ENCODE assay signal across 8 cellular contexts in genomic region chr22:38506118-38506962, GRCh38.
DNase-seq lines count a peak whose midpoint lies in the region; ATAC-seq and TF ChIP-seq lines count a peak whose summit lies in the region.

Gene DDX17, minus strand, starts transcription at chr22:38506311.

- H3K4me1 ChIP-seq in ES-I3 (ENCODE audit: insufficient read depth, low read length): peaks cover 22% of the 10 kb centered on the region; the same call in 1 of the 2 replicates
- H3K4me1 ChIP-seq in HAP-1: peaks cover 21% of the 10 kb centered on the region
- H3K4me1 ChIP-seq in MM.1S (ENCODE audit: low read length): peaks cover 14% of the 10 kb centered on the region

- H3K9me3 Mint-ChIP-seq in nephron progenitor cell: no peaks in the 10 kb centered on the region
- H3K9me3 Mint-ChIP-seq in stimulated activated naive CD8-positive, alpha-beta T cell treated with anti-CD3 and anti-CD28 coated beads, Interleukin-15, amount 100 ng/mL, for 72 hours: peaks cover 0 to 8% of the 10 kb centered on the region in 2 donors

- peaks cover 9% of the 10 kb centered on the region; the same call in 1 of the 2 replicates for H3F3A ChIP-seq in MM.1S (ENCODE audit: insufficient read depth, low read length)

- DNase-seq in HAP-1 (ENCODE audit: low spot score in 2 of 2): peak; percentile 93 to 97
- DNase-seq in MM.1S: peak; percentile 97
- peak; percentile 83 for DNase-seq in SIG-M5 (lab: John Stamatoyannopoulos, UW)
- DNase-seq in activated gamma-delta T cell (lab: John Stamatoyannopoulos, UW): peak; percentile 64
- peak; percentile 93 for DNase-seq in fibroblast of the conjunctiva (ENCODE audit: low read depth)
- peak; percentile 94 for DNase-seq in nephron progenitor cell
- DNase-seq in stimulated activated naive CD8-positive, alpha-beta T cell treated with anti-CD3 and anti-CD28 coated beads, Interleukin-15, amount 100 ng/mL, for 72 hours: peak; percentile 95

- peak within 1 kb of the TSS; percentile 99 for H3K4me3 Mint-ChIP-seq in nephron progenitor cell
- H3K4me3 Mint-ChIP-seq in stimulated activated naive CD8-positive, alpha-beta T cell treated with anti-CD3 and anti-CD28 coated beads, Interleukin-15, amount 100 ng/mL, for 72 hours: peak within 1 kb of the TSS; percentile 98 to 100

- peaks cover 41% of the 10 kb centered on the region for H3K36me3 Mint-ChIP-seq in nephron progenitor cell (ENCODE audit: low read depth)

- H3K9me3 ChIP-seq in ES-I3 (ENCODE audit: control insufficient read depth, insufficient read depth, low read length): no peaks in the 10 kb centered on the region
- H3K9me3 ChIP-seq in HAP-1: no peaks in the 10 kb centered on the region
- H3K9me3 ChIP-seq in MM.1S (replicated peaks; ENCODE audit: insufficient read depth, low read length): no peaks in the 10 kb centered on the region

- peak within 1 kb of the TSS; percentile 98 for H3K27ac ChIP-seq in MM.1S (ENCODE audit: low read length)

- in situ Hi-C loops in HAP-1 (cut with MboI; ENCODE audit: low sequenced_read_pairs): no loop called here

- peak within 1 kb of the TSS; percentile 99 for H3K4me3 ChIP-seq in HAP-1
- peak within 1 kb of the TSS; percentile 97 for H3K4me3 ChIP-seq in MM.1S (ENCODE audit: low read length)

- peak within 1 kb of the TSS; percentile 80 for H2AFZ ChIP-seq in MM.1S (ENCODE audit: low read length)

- peak within 1 kb of the TSS; percentile 97 for H3K4me2 ChIP-seq in MM.1S (ENCODE audit: low read depth, low read length)

- no peaks in the 10 kb centered on the region for H3K9me2 ChIP-seq in MM.1S (replicated peaks; ENCODE audit: insufficient read depth, low read length)

- peaks cover 48% of the 10 kb centered on the region for H3K79me2 ChIP-seq in MM.1S (ENCODE audit: low read length)

- H3K4me1 Mint-ChIP-seq in nephron progenitor cell: peaks cover 61% of the 10 kb centered on the region
- peaks cover 49% of the 10 kb centered on the region for H3K4me1 Mint-ChIP-seq in stimulated activated naive CD8-positive, alpha-beta T cell treated with anti-CD3 and anti-CD28 coated beads, Interleukin-15, amount 100 ng/mL, for 72 hours

- TF ChIP-seq CTCF in MM.1S (IDR thresholded peaks at IDR 0.05; ENCODE audit: low read length): no peak
- TF ChIP-seq CTCF in nephron progenitor cell (IDR thresholded peaks at IDR 0.05): no peak

- peak within 1 kb of the TSS; percentile 100 for H3K27ac Mint-ChIP-seq in nephron progenitor cell
- peak within 1 kb of the TSS; percentile 100 for H3K27ac Mint-ChIP-seq in stimulated activated naive CD8-positive, alpha-beta T cell treated with anti-CD3 and anti-CD28 coated beads, Interleukin-15, amount 100 ng/mL, for 72 hours

- peak; percentile 91 for ATAC-seq in stimulated activated naive CD8-positive, alpha-beta T cell treated with anti-CD3 and anti-CD28 coated beads, Interleukin-15, amount 100 ng/mL, for 72 hours

- peaks cover 34% of the 10 kb centered on the region for H4K20me1 ChIP-seq in MM.1S (ENCODE audit: insufficient read depth, low read length)

- peaks cover 2% of the 10 kb centered on the region for H3K27me3 Mint-ChIP-seq in nephron progenitor cell (ENCODE audit: low read depth, poor library complexity)
- no peaks in the 10 kb centered on the region for H3K27me3 Mint-ChIP-seq in stimulated activated naive CD8-positive, alpha-beta T cell treated with anti-CD3 and anti-CD28 coated beads, Interleukin-15, amount 100 ng/mL, for 72 hours

- H3K27me3 ChIP-seq in HAP-1 (ENCODE audit: low read depth) (no peaks in the 10 kb centered on the region), MM.1S (replicated peaks; ENCODE audit: insufficient read depth, low read length) (no peaks in the 10 kb centered on the region)

- H3K9ac ChIP-seq in ES-I3 (ENCODE audit: low read depth, low read length): peak within 1 kb of the TSS; percentile 98
- peak within 1 kb of the TSS; percentile 100 for H3K9ac ChIP-seq in MM.1S (ENCODE audit: low read length)

- H3K36me3 ChIP-seq in ES-I3 (ENCODE audit: insufficient read depth, low read length) (peaks cover 12% of the 10 kb centered on the region), HAP-1 (replicated peaks) (peaks cover 40% of the 10 kb centered on the region), MM.1S (replicated peaks; ENCODE audit: insufficient read depth, low read length) (no peaks in the 10 kb centered on the region; the same call in 1 of the 2 replicates)

Comparison
In these comparisons a context has a peak if more than half of its experiments do, and no peak if none do; other contexts are left out.
1. Peak in every context shown above with its lines: DNase-seq, ATAC-seq, H3K4me3 ChIP-seq and H3K27ac ChIP-seq.